ENCODE assay signal across 24 cellular contexts in genomic region chr16:4641306-4641687, GRCh38. TPM values are rescaled to one million over a fixed set of nuclear protein-coding genes. Genes with fewer than 3 reads are reported as not detected.
DNase-seq lines count a peak whose midpoint lies in the region; ATAC-seq and TF ChIP-seq lines count a peak whose summit lies in the region.
"Had no signal": no experiment of that assay in that cellular context is flagged by ENCODE, and none has a peak within 500 bp of the region (broad histone marks: within the 10 kb centered on the region; RNA-seq: fewer than 3 reads in every experiment).

No MANE protein-coding gene starts in this region.

- H3K27ac Mint-ChIP-seq in activated naive CD4-positive, alpha-beta T cell treated with anti-CD3 and anti-CD28 coated beads, Interleukin-2, amount 50 U/mL, for 72 hours, result peak overlapping the region; percentile 76 to 85
- no peak overlapping the region for H3K27ac Mint-ChIP-seq in activated naive CD4-positive, alpha-beta T cell treated with anti-CD3 and anti-CD28 coated beads for 36 hours
- H3K27ac Mint-ChIP-seq in activated CD8-positive, alpha-beta T cell treated with anti-CD3 and anti-CD28 coated beads for 36 hours, result peak overlapping the region; percentile 34

- H3K27me3 Mint-ChIP-seq in activated naive CD4-positive, alpha-beta T cell treated with anti-CD3 and anti-CD28 coated beads for 36 hours (ENCODE audit: low read depth), result no peaks in the 10 kb centered on the region
- H3K27me3 Mint-ChIP-seq in activated CD8-positive, alpha-beta T cell treated with anti-CD3 and anti-CD28 coated beads for 36 hours, result no peaks in the 10 kb centered on the region

- no peak for TF ChIP-seq CTCF in activated CD8-positive, alpha-beta T cell treated with anti-CD3 and anti-CD28 coated beads for 36 hours (IDR thresholded peaks at IDR 0.05)
- no peak for TF ChIP-seq CTCF in lower lobe of right lung (IDR thresholded peaks at IDR 0.05)

- H3K9me3 Mint-ChIP-seq in activated naive CD4-positive, alpha-beta T cell treated with anti-CD3 and anti-CD28 coated beads, Interleukin-2, amount 50 U/mL, for 72 hours, result no peaks in the 10 kb centered on the region
- no peaks in the 10 kb centered on the region for H3K9me3 Mint-ChIP-seq in activated naive CD4-positive, alpha-beta T cell treated with anti-CD3 and anti-CD28 coated beads for 36 hours
- H3K9me3 Mint-ChIP-seq in activated CD8-positive, alpha-beta T cell treated with anti-CD3 and anti-CD28 coated beads for 36 hours, result no peaks in the 10 kb centered on the region

- H3K4me1 Mint-ChIP-seq in activated naive CD4-positive, alpha-beta T cell treated with anti-CD3 and anti-CD28 coated beads for 36 hours (ENCODE audit: low read depth), result peaks cover 36% of the 10 kb centered on the region
- H3K4me1 Mint-ChIP-seq in activated CD8-positive, alpha-beta T cell treated with anti-CD3 and anti-CD28 coated beads for 36 hours (ENCODE audit: low read depth), result peaks cover 36% of the 10 kb centered on the region

- POLR2A ChIA-PET in activated CD8-positive, alpha-beta T cell treated with anti-CD3 and anti-CD28 coated beads for 36 hours (lab: Charles Lee), result interaction anchor here (1.2 to 1.8 kb wide), 2 partner anchors 19 to 24 kb away, joined by 3 to 5 read pairs; no protein-coding TSS in a partner anchor

- peaks cover 23% of the 10 kb centered on the region for H3K36me3 ChIP-seq in lower lobe of right lung

- no peak overlapping the region for H3K4me3 Mint-ChIP-seq in activated naive CD4-positive, alpha-beta T cell treated with anti-CD3 and anti-CD28 coated beads for 36 hours
- H3K4me3 Mint-ChIP-seq in activated CD8-positive, alpha-beta T cell treated with anti-CD3 and anti-CD28 coated beads for 36 hours, result no peak overlapping the region

- H3K27ac ChIP-seq in lower lobe of right lung (peak overlapping the region; percentile 64), substantia nigra (ENCODE audit: low read depth, low read length, poor library complexity, severe bottlenecking) (peak overlapping the region; percentile 58)
- H3K27ac ChIP-seq: A549, ascending aorta, foreskin keratinocyte, SK-N-MC, WERI-Rb-1 had no signal

- intact Hi-C loops in activated naive CD4-positive, alpha-beta T cell treated with anti-CD3 and anti-CD28 coated beads for 36 hours (cut with micrococcal nuclease), result no loop called here
- intact Hi-C loops in activated CD8-positive, alpha-beta T cell treated with anti-CD3 and anti-CD28 coated beads for 36 hours (cut with micrococcal nuclease), result no loop called here
- intact Hi-C loops in lower lobe of right lung (cut with DNase I), result no loop called here

- CTCF ChIA-PET in activated naive CD4-positive, alpha-beta T cell treated with anti-CD3 and anti-CD28 coated beads for 36 hours (lab: Charles Lee), result interaction anchor here (1.2 kb wide), 1 partner anchor 10 kb away, joined by 4 read pairs; no protein-coding TSS in a partner anchor
- CTCF ChIA-PET in activated CD8-positive, alpha-beta T cell treated with anti-CD3 and anti-CD28 coated beads for 36 hours (lab: Charles Lee), result no interaction called here

- no peaks in the 10 kb centered on the region for H3K27me3 ChIP-seq in lower lobe of right lung (ENCODE audit: low read depth)
- H3K27me3 ChIP-seq: ascending aorta, foreskin keratinocyte had no signal

- no peaks in the 10 kb centered on the region for H3K36me3 Mint-ChIP-seq in activated naive CD4-positive, alpha-beta T cell treated with anti-CD3 and anti-CD28 coated beads, Interleukin-2, amount 50 U/mL, for 72 hours
- peaks cover 2% of the 10 kb centered on the region for H3K36me3 Mint-ChIP-seq in activated naive CD4-positive, alpha-beta T cell treated with anti-CD3 and anti-CD28 coated beads for 36 hours (ENCODE audit: low read depth)
- peaks cover 17% of the 10 kb centered on the region for H3K36me3 Mint-ChIP-seq in activated CD8-positive, alpha-beta T cell treated with anti-CD3 and anti-CD28 coated beads for 36 hours (ENCODE audit: low read depth)

- ATAC-seq in activated naive CD4-positive, alpha-beta T cell treated with anti-CD3 and anti-CD28 coated beads, Interleukin-2, amount 50 U/mL, for 72 hours, result no peak
- no peak for ATAC-seq in activated CD8-positive, alpha-beta T cell treated with anti-CD3 and anti-CD28 coated beads for 36 hours
- ATAC-seq in lower lobe of right lung, result peak; percentile 70 to 72
- ATAC-seq in GM21786 (IDR thresholded peaks at IDR 0.05; ENCODE audit: unreplicated experiment), result no peak
- no peak for ATAC-seq in HG03457 (IDR thresholded peaks at IDR 0.05; ENCODE audit: unreplicated experiment)

- peaks cover 20% of the 10 kb centered on the region for H3K4me1 ChIP-seq in lower lobe of right lung
- H3K4me1 ChIP-seq: A549, ascending aorta, foreskin keratinocyte had no signal

- DNase-seq in activated naive CD4-positive, alpha-beta T cell treated with anti-CD3 and anti-CD28 coated beads, Interleukin-2, amount 50 U/mL, for 72 hours (ENCODE audit: low spot score in 2 of 2), result no peak
- DNase-seq in activated naive CD4-positive, alpha-beta T cell treated with anti-CD3 and anti-CD28 coated beads for 36 hours, result no peak
- DNase-seq in activated CD8-positive, alpha-beta T cell treated with anti-CD3 and anti-CD28 coated beads for 36 hours, result no peak
- DNase-seq in lower lobe of right lung, result no peak
- DNase-seq in substantia nigra (lab: John Stamatoyannopoulos, UW), result no peak
- no peak for DNase-seq in CD1c-positive myeloid dendritic cell (ENCODE audit: extremely low spot score)
- DNase-seq: activated CD4-positive, alpha-beta T cell treated with anti-CD3 and anti-CD28 coated beads, Interleukin-2, amount 50 U/mL, for 1 hour; activated CD8-positive, alpha-beta memory T cell treated with anti-CD3 and anti-CD28 coated beads, Interleukin-2, amount 50 U/mL, for 48 hours; activated naive CD4-positive, alpha-beta T cell; central memory CD4-positive, alpha-beta T cell; effector CD4-positive, alpha-beta T cell; foreskin keratinocyte; islet precursor cell; NCI-H1436; NCI-H524 treated with DMSO at 0.1 percent for 48 hours; retina; stimulated activated CD4-positive, alpha-beta T cell treated with anti-CD3 and anti-CD28 coated beads, Interleukin-4, amount 100 ng/mL, for 1 hour; WERI-Rb-1 had no signal

- H3K9me3 ChIP-seq in lower lobe of right lung, result no peaks in the 10 kb centered on the region
- H3K9me3 ChIP-seq: A549, ascending aorta had no signal

- H3K4me3 ChIP-seq in lower lobe of right lung, result no peak overlapping the region
- H3K4me3 ChIP-seq: A549, ascending aorta, SK-N-MC, smooth muscle cell had no signal

RNA-seq across cellular contexts. Expression of gene MGRN1, which starts 16.7 kb away (rescaled TPM):
- 10 to 100 TPM; 46.9 to 76.4 TPM for total RNA-seq in activated naive CD4-positive, alpha-beta T cell treated with anti-CD3 and anti-CD28 coated beads, Interleukin-2, amount 50 U/mL, for 72 hours
- 10 to 100 TPM; 46.3 to 48.8 TPM for total RNA-seq in activated naive CD4-positive, alpha-beta T cell treated with anti-CD3 and anti-CD28 coated beads for 36 hours
- 10 to 100 TPM; 67.6 to 70.8 TPM for total RNA-seq in activated CD8-positive, alpha-beta T cell treated with anti-CD3 and anti-CD28 coated beads for 36 hours
- 75.7 TPM for total RNA-seq in lower lobe of right lung

RNA-seq across cellular contexts. Expression of gene UBALD1, which starts 26.6 kb away (rescaled TPM):
- total RNA-seq in activated naive CD4-positive, alpha-beta T cell treated with anti-CD3 and anti-CD28 coated beads, Interleukin-2, amount 50 U/mL, for 72 hours, result 10 to 100 TPM; 12.5 to 33.4 TPM
- total RNA-seq in activated naive CD4-positive, alpha-beta T cell treated with anti-CD3 and anti-CD28 coated beads for 36 hours, result 1 to 10 TPM; 8.5 to 9.3 TPM
- 10 to 100 TPM; 12.2 to 13.4 TPM for total RNA-seq in activated CD8-positive, alpha-beta T cell treated with anti-CD3 and anti-CD28 coated beads for 36 hours
- total RNA-seq in lower lobe of right lung, result 30.2 TPM

RNA-seq across cellular contexts. Expression of gene NUDT16L1, which starts 52.1 kb away (rescaled TPM):
- 10 to 100 TPM; 20.7 to 42.8 TPM for total RNA-seq in activated naive CD4-positive, alpha-beta T cell treated with anti-CD3 and anti-CD28 coated beads, Interleukin-2, amount 50 U/mL, for 72 hours
- 10 to 100 TPM; 20.0 to 20.7 TPM for total RNA-seq in activated naive CD4-positive, alpha-beta T cell treated with anti-CD3 and anti-CD28 coated beads for 36 hours
- total RNA-seq in activated CD8-positive, alpha-beta T cell treated with anti-CD3 and anti-CD28 coated beads for 36 hours, result 10 to 100 TPM; 22.3 to 25.6 TPM
- 27.3 TPM for total RNA-seq in lower lobe of right lung

Comparison
In these comparisons a context has a peak if more than half of its experiments do, and no peak if none do; other contexts are left out.
1. ATAC-seq: peak in lower lobe of right lung (2 of 2); none in activated naive CD4-positive, alpha-beta T cell treated with anti-CD3 and anti-CD28 coated beads, Interleukin-2, amount 50 U/mL, for 72 hours (0 of 2), activated CD8-positive, alpha-beta T cell treated with anti-CD3 and anti-CD28 coated beads for 36 hours (single experiment), GM21786 (single experiment) and HG03457 (single experiment).